ENCODE assay signal across 10 cellular contexts in the genomic region with DNA sequence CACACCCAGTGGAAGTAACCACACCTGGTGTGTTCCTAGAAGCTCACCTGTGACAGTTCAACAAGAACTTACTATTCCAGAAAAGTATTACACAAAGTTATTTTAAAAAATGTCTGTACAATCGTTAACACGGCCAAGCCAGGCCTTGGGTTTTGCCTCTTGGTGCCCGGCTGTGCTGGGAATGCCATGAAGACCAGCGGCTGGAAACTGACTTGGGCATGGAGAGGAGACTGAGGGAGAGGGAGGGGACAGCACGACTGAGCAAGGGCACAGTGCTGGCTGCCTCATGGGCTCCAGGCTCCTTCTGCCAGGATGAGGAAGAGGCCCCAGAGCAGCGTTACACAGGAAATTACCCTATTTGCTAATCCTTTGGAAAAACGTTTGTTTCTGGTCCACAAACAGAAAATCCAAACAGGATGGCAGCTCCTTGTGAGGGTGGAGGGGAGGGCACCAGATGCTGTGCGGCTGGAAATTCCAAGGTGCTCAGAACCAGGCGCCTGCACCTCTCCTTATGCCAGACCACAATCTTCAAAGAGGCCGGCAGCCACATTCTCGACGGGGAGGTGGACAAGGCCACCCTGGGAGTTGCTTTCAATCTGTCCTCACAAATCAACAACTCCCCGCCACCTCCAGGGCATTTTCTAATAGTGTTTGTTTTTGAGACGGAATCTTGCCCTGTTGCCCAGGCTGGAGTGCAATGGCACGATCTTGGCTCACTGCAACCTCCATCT. TPM values are rescaled to one million over a fixed set of nuclear protein-coding genes. Genes with fewer than 3 reads are reported as not detected.
DNase-seq lines count a peak whose midpoint lies in the region; ATAC-seq, FAIRE-seq and TF ChIP-seq lines count a peak whose summit lies in the region.
"Not testable (repeated sequence)": the region's sequence is repeated elsewhere in the genome, so short reads cannot be mapped to it uniquely, and the experiment has no call there.
"Had no signal": no experiment of that assay in that cellular context is flagged by ENCODE, and none has a peak within 500 bp of the region (broad histone marks: within the 10 kb centered on the region; RNA-seq: fewer than 3 reads in every experiment).

No MANE protein-coding gene starts in this region.

- not testable (repeated sequence) for H3K9ac ChIP-seq in astrocyte (ENCODE audit: low read length)

- POLR2A ChIA-PET in AG04450 (lab: Yijun Ruan, JAX): not testable (repeated sequence)

- H3K36me3 ChIP-seq in astrocyte (ENCODE audit: insufficient read depth, low read length): not testable (repeated sequence)
- H3K36me3 ChIP-seq in right lobe of liver (peaks cover 0 to 20% (median 11%) of the 10 kb centered on the region in 4 donors), psoas muscle (ENCODE audit: insufficient read depth in 1 of 2, low read depth in 1 of 2) (peaks cover 2 to 31% of the 10 kb centered on the region in 2 donors)

- H3K9me3 ChIP-seq in AG04450 (ENCODE audit: control insufficient read depth, insufficient read depth, low read length); T-helper 17 cell (ENCODE audit: control insufficient read depth, low read length, poor library complexity, severe bottlenecking); astrocyte (ENCODE audit: insufficient read depth, low read depth, low read length); right lobe of liver; psoas muscle: not testable (repeated sequence)

- not testable (repeated sequence) for FAIRE-seq in astrocyte (lab: Jason Lieb, UNC)

- H2AFZ ChIP-seq in astrocyte (ENCODE audit: low read depth, low read length): not testable (repeated sequence)

- intact Hi-C loops in right lobe of liver (cut with DNase I); psoas muscle (cut with DNase I): not testable (repeated sequence)

- H3K4me1 ChIP-seq in astrocyte (ENCODE audit: insufficient read depth, low read length); right lobe of liver: not testable (repeated sequence)
- H3K4me1 ChIP-seq in psoas muscle: peaks cover 15% of the 10 kb centered on the region

- not testable (repeated sequence) for H3K4me2 ChIP-seq in astrocyte (ENCODE audit: low read length)

- not testable (repeated sequence) for TF ChIP-seq CTCF in AG04450 (IDR thresholded peaks at IDR 0.05; ENCODE audit: low read depth, low read length); astrocyte (IDR thresholded peaks at IDR 0.05; ENCODE audit: insufficient read depth, low read depth, low read length); right lobe of liver (IDR thresholded peaks at IDR 0.05); psoas muscle (IDR thresholded peaks at IDR 0.05); type B pancreatic cell (conservative IDR thresholded peaks at IDR 0.05)

- not testable (repeated sequence) for H3K4me1 Mint-ChIP-seq in T-helper 17 cell; astrocyte (ENCODE audit: low read depth, unreplicated experiment); type B pancreatic cell (ENCODE audit: unreplicated experiment)

- not testable (repeated sequence) for H3K36me3 Mint-ChIP-seq in T-helper 17 cell (ENCODE audit: low read depth); astrocyte (ENCODE audit: low read depth, unreplicated experiment); type B pancreatic cell

- not testable (repeated sequence) for H3K79me2 ChIP-seq in astrocyte (ENCODE audit: insufficient read depth, low read length)

- H3K27me3 Mint-ChIP-seq in T-helper 17 cell; astrocyte (ENCODE audit: low read depth, unreplicated experiment); type B pancreatic cell: not testable (repeated sequence)

- DNase-seq in AG04450 (ENCODE audit: low read depth, low spot score); T-helper 17 cell; astrocyte (ENCODE audit: low read depth); psoas muscle; type B pancreatic cell (ENCODE audit: extremely low spot score, unreplicated experiment): not testable (repeated sequence)
- peak; percentile 81 for DNase-seq in H4 (ENCODE audit: low spot score)
- peak; percentile 23 for DNase-seq in fibroblast of gingiva (ENCODE audit: low read depth)
- peak in 2 of 3 donors; percentile 24 to 31 for DNase-seq in right lobe of liver

- not testable (repeated sequence) for TF ChIP-seq POLR2A in right lobe of liver (IDR thresholded peaks at IDR 0.05)

- WGBS in right lobe of liver (ENCODE audit: insufficient coverage, low coverage, low lambda C conversion rate, missing lambda C conversion rate): 73% methylated on average over 14 of the region's 15 CpGs
- WGBS in psoas muscle, 3 donors: 70 to 76% (median 76%) methylated on average over 15 of the region's 15 CpGs

- not testable (repeated sequence) for H3K27me3 ChIP-seq in AG04450 (ENCODE audit: control insufficient read depth, insufficient read depth, low read length); astrocyte (ENCODE audit: insufficient read depth, low read length); right lobe of liver; psoas muscle (ENCODE audit: insufficient read depth in 3 of 3, low read length in 2 of 3)

- H3K9me3 Mint-ChIP-seq in astrocyte (ENCODE audit: unreplicated experiment); type B pancreatic cell: not testable (repeated sequence)

- not testable (repeated sequence) for H4K20me1 ChIP-seq in astrocyte (ENCODE audit: insufficient read depth, low read length)

- H3K27ac ChIP-seq in AG04450 (ENCODE audit: low read depth, low read length) (peak overlapping the region; percentile 61), psoas muscle (peak overlapping the region; percentile 76)
- H3K27ac ChIP-seq in astrocyte (ENCODE audit: low read depth, low read length); right lobe of liver: not testable (repeated sequence)

- H3K27ac Mint-ChIP-seq in T-helper 17 cell (peak overlapping the region; percentile 88), type B pancreatic cell (peak overlapping the region; percentile 46)
- not testable (repeated sequence) for H3K27ac Mint-ChIP-seq in astrocyte (ENCODE audit: unreplicated experiment)

- not testable (repeated sequence) for ATAC-seq in T-helper 17 cell, right lobe of liver, psoas muscle

- CTCF ChIA-PET in AG04450 (lab: Charles Lee): not testable (repeated sequence)

- not testable (repeated sequence) for H3K4me3 ChIP-seq in AG04450 (ENCODE audit: low read depth, low read length); astrocyte (ENCODE audit: insufficient read depth, low read depth, low read length); right lobe of liver; psoas muscle

- peak overlapping the region; percentile 73 for H3K4me3 Mint-ChIP-seq in T-helper 17 cell
- peak overlapping the region; percentile 62 for H3K4me3 Mint-ChIP-seq in astrocyte (ENCODE audit: unreplicated experiment)
- H3K4me3 Mint-ChIP-seq in type B pancreatic cell: not testable (repeated sequence)

RNA-seq across cellular contexts. Expression of a gene that starts 4.2 kb away (rescaled TPM):
- 6.7 and 13.3 TPM in 2 replicates for polyA plus RNA-seq in AG04450 (2011; rRNA removed)
- 4.1 and 5.6 TPM in 2 replicates for polyA minus RNA-seq in AG04450 (2011; rRNA and poly(A)+ RNA removed)
- 4.7 and 10.4 TPM in 2 replicates for total RNA-seq in H4 (2014; rRNA removed; shearing (Covaris generic))
- 10 to 100 TPM; 43.9 to 49.8 TPM for total RNA-seq in T-helper 17 cell
- total RNA-seq in astrocyte: 21.1 and 23.4 TPM in 2 replicates
- total RNA-seq in right lobe of liver: 10 to 100 TPM in 2 of 6 experiments, 1 to 10 TPM in 4; 8.0 to 11.8 (median 9.5) TPM
- 10 to 100 TPM; 30.6 to 43.0 (median 36.4) TPM for total RNA-seq in psoas muscle
- 10 to 100 TPM; 42.1 to 72.8 (median 55.2) TPM for polyA plus RNA-seq in psoas muscle
- 21.8 and 26.5 TPM in 2 replicates for total RNA-seq in type B pancreatic cell (ENCODE audit: low replicate concordance)

RNA-seq across cellular contexts. Expression of a gene that starts 29.6 kb away (rescaled TPM):
- polyA plus RNA-seq in AG04450 (2011; rRNA removed) (30.5 and 36.4 TPM in 2 replicates), psoas muscle (10 to 100 TPM in 2 of 3 donors, 1 to 10 TPM in 1; 9.2 to 16.4 (median 11.5) TPM)
- polyA minus RNA-seq in AG04450 (2011; rRNA and poly(A)+ RNA removed): 36.4 and 42.3 TPM in 2 replicates
- 18.5 and 20.1 TPM in 2 replicates for total RNA-seq in H4 (2014; rRNA removed; shearing (Covaris generic))
- total RNA-seq in T-helper 17 cell (10 to 100 TPM; 67.5 to 87.3 TPM), astrocyte (45.1 and 47.7 TPM in 2 replicates), right lobe of liver (10 to 100 TPM; 13.4 to 19.9 (median 17.0) TPM), psoas muscle (10 to 100 TPM; 12.6 to 23.9 (median 14.9) TPM), type B pancreatic cell (ENCODE audit: low replicate concordance) (88.8 and 116 TPM in 2 replicates)

RNA-seq across cellular contexts. Expression of a gene that starts 31.0 kb away (rescaled TPM):
- polyA plus RNA-seq in AG04450 (2011; rRNA removed): 4.9 and 7.1 TPM in 2 replicates
- polyA minus RNA-seq in AG04450 (2011; rRNA and poly(A)+ RNA removed): 0.97 TPM in 1 of 2 replicates, not detected in the other
- not detected in 2 replicates for total RNA-seq in H4 (2014; rRNA removed; shearing (Covaris generic))
- 1 to 10 TPM; 3.9 to 4.2 TPM for total RNA-seq in T-helper 17 cell
- 40.1 and 40.7 TPM in 2 replicates for total RNA-seq in astrocyte
- total RNA-seq in right lobe of liver: 1 to 10 TPM in 5 of 6 experiments, under 1 TPM in 1; 0.75 to 4.0 (median 2.3) TPM
- 1 to 10 TPM in 1 of 4 donors, under 1 TPM in 2, not detected in 1; 0.32 to 1.8 (median 0.64) TPM for total RNA-seq in psoas muscle
- polyA plus RNA-seq in psoas muscle: under 1 TPM in 2 of 3 donors, not detected in 1; 0.25 to 0.29 TPM
- 2.2 and 6.8 TPM in 2 replicates for total RNA-seq in type B pancreatic cell (ENCODE audit: low replicate concordance)
- polyA plus RNA-seq: keratinocyte, mammary epithelial cell had no signal

RNA-seq across cellular contexts. Expression of a gene that starts 47.7 kb away (rescaled TPM):
- polyA plus RNA-seq in AG04450 (2011; rRNA removed) (9.4 and 14.0 TPM in 2 replicates), psoas muscle (10 to 100 TPM; 41.8 to 80.5 (median 78.7) TPM)
- 7.9 and 11.7 TPM in 2 replicates for polyA minus RNA-seq in AG04450 (2011; rRNA and poly(A)+ RNA removed)
- 11.8 and 18.5 TPM in 2 replicates for total RNA-seq in H4 (2014; rRNA removed; shearing (Covaris generic))
- total RNA-seq in T-helper 17 cell (10 to 100 TPM; 42.0 to 50.0 TPM), astrocyte (73.6 and 80.1 TPM in 2 replicates), right lobe of liver (10 to 100 TPM; 20.7 to 38.5 (median 33.9) TPM), psoas muscle (100 to 1,000 TPM in 1 of 4 donors, 10 to 100 TPM in 3; 66.5 to 106 (median 75.4) TPM), type B pancreatic cell (ENCODE audit: low replicate concordance) (73.6 and 114 TPM in 2 replicates)
